Comparison of ENCODE assay signal across 8 cellular contexts in the genomic region with DNA sequence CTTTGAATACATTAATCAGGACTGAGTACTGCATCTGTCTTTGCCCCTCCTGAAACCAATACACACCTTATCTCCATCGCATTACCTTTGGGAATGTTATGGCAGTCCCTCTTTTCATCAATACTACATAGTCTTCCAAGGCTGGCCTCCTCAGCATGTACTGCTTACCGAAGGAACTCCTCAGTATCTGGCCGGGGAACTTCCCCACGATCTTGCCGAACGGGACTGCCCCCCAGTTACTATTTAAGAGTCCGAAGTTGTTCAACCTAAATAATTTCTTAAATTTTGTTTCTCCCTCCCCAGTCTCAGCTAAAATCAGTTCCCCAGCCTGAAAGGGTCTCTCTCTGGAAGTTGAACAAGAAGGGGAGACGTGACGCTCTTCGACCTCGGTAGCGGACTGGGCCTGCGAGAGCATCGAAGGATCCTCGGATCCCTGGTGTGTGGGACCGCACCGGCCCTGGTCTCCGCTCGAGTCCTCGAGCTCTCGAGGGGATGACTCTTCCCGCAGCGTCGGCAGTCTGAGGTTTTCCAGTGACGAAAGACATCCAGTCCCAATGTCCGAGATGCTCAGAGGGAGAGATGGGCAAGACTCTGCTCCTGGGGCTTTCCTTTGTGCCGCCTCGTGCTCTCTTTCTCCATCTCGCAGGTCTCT. TPM values are rescaled to one million over a fixed set of nuclear protein-coding genes. Genes with fewer than 3 reads are reported as not detected.
DNase-seq lines count a peak whose midpoint lies in the region; ATAC-seq and TF ChIP-seq lines count a peak whose summit lies in the region.

No MANE protein-coding gene starts in this region.

- no peak overlapping the region for H2AK5ac ChIP-seq in trophoblast cell (ENCODE audit: low read length)

- H3K4ac ChIP-seq in trophoblast cell (ENCODE audit: low read depth, low read length), result peak overlapping the region; percentile 37

- H3K9me3 Mint-ChIP-seq in CD8-positive, alpha-beta memory T cell, result peaks cover 0 to 2% (median 0%) of the 10 kb centered on the region in 5 donors
- H3K9me3 Mint-ChIP-seq in activated CD4-positive, alpha-beta T cell treated with anti-CD3 and anti-CD28 coated beads, Interleukin-2, amount 10 ng/mL, durations not matched to agents 7 days and 5 days, result no peaks in the 10 kb centered on the region

- no peaks in the 10 kb centered on the region for H3K79me2 ChIP-seq in trophoblast cell (ENCODE audit: control insufficient read depth, insufficient read depth, low read length, poor library complexity)

- H3K27me3 Mint-ChIP-seq in CD8-positive, alpha-beta memory T cell, result peaks cover under 1 to 3% of the 10 kb centered on the region in 2 donors
- H3K27me3 Mint-ChIP-seq in activated CD4-positive, alpha-beta T cell treated with anti-CD3 and anti-CD28 coated beads, Interleukin-2, amount 10 ng/mL, durations not matched to agents 7 days and 5 days, result peaks cover under 1% of the 10 kb centered on the region

- H3K4me3 ChIP-seq in CD8-positive, alpha-beta memory T cell (ENCODE audit: low read length), result peak overlapping the region; percentile 100
- H3K4me3 ChIP-seq in fibroblast of the aortic adventitia (ENCODE audit: low read depth, low read length) (peak overlapping the region; percentile 93), trophoblast cell (ENCODE audit: low read depth, low read length) (peak overlapping the region; percentile 95)

- peaks cover 34% of the 10 kb centered on the region for H3K4me1 ChIP-seq in CD8-positive, alpha-beta memory T cell (ENCODE audit: insufficient read depth, low read length)
- peaks cover 0 to 2% of the 10 kb centered on the region in 2 experiments for H3K4me1 ChIP-seq in trophoblast cell (ENCODE audit: control insufficient read depth in 1 of 2, insufficient read depth in 2 of 2, low read length in 2 of 2)

- H3K18ac ChIP-seq in trophoblast cell (ENCODE audit: low read length), result peak overlapping the region; percentile 26

- peak overlapping the region; percentile 86 for H3K4me2 ChIP-seq in trophoblast cell (ENCODE audit: low read length)

- peak overlapping the region; percentile 94 to 100 (median 97) for H3K4me3 Mint-ChIP-seq in CD8-positive, alpha-beta memory T cell
- H3K4me3 Mint-ChIP-seq in activated CD4-positive, alpha-beta T cell treated with anti-CD3 and anti-CD28 coated beads, Interleukin-2, amount 10 ng/mL, durations not matched to agents 7 days and 5 days, result peak overlapping the region; percentile 96

- no peak overlapping the region for H3K23ac ChIP-seq in trophoblast cell (ENCODE audit: low read length)

- H3K79me1 ChIP-seq in trophoblast cell (ENCODE audit: low read length), result no peaks in the 10 kb centered on the region

- WGBS in trophoblast cell (ENCODE audit: extremely low coverage, insufficient coverage, insufficient read length), result no CpG with 5 or more reads among the region's 29 CpGs

- no peaks in the 10 kb centered on the region for H3K36me3 ChIP-seq in CD8-positive, alpha-beta memory T cell (ENCODE audit: insufficient read depth, low read length)
- H3K36me3 ChIP-seq in trophoblast cell (ENCODE audit: control insufficient read depth in 1 of 2, insufficient read depth in 2 of 2, low read length in 2 of 2), result no peaks in the 10 kb centered on the region

- H3K27ac ChIP-seq in CD8-positive, alpha-beta memory T cell (ENCODE audit: low read depth, low read length), result peak overlapping the region; percentile 96
- no peak overlapping the region for H3K27ac ChIP-seq in trophoblast cell (ENCODE audit: low read depth, low read length)

- CTCF ChIA-PET in CD8-positive, alpha-beta memory T cell (lab: Charles Lee), result interaction anchor here (0.6 to 1.9 kb wide), 9 partner anchors 9 to 478 kb away, joined by 3 to 9 read pairs (median 3); partner anchors contain the start of gene WDR43
- CTCF ChIA-PET in activated CD4-positive, alpha-beta T cell treated with anti-CD3 and anti-CD28 coated beads, Interleukin-2, amount 10 ng/mL, durations not matched to agents 7 days and 5 days (lab: Charles Lee), result interaction anchor here (1.0 to 1.7 kb wide), 2 partner anchors 23 to 302 kb away, joined by 3 to 9 read pairs; no protein-coding TSS in a partner anchor

- POLR2A ChIA-PET in CD8-positive, alpha-beta memory T cell (lab: Charles Lee), result interaction anchor here (0.8 to 3.4 kb wide), 8 partner anchors 9 to 1277 kb away, joined by 3 to 72 read pairs (median 4); partner anchors contain the start of genes PPP1CB, WDR43 and YPEL5
- POLR2A ChIA-PET in activated CD4-positive, alpha-beta T cell treated with anti-CD3 and anti-CD28 coated beads, Interleukin-2, amount 10 ng/mL, durations not matched to agents 7 days and 5 days (lab: Charles Lee), result interaction anchor here (0.6 kb wide), 1 partner anchor 143 kb away, joined by 3 read pairs; no protein-coding TSS in a partner anchor

- TF ChIP-seq CTCF in fibroblast of the aortic adventitia (IDR thresholded peaks at IDR 0.05; ENCODE audit: insufficient read depth, low read length), result no peak

- H3K36me3 Mint-ChIP-seq in CD8-positive, alpha-beta memory T cell, result peaks cover 0 to 27% (median 5%) of the 10 kb centered on the region in 3 donors
- H3K36me3 Mint-ChIP-seq in activated CD4-positive, alpha-beta T cell treated with anti-CD3 and anti-CD28 coated beads, Interleukin-2, amount 10 ng/mL, durations not matched to agents 7 days and 5 days (ENCODE audit: low read depth), result peaks cover 14% of the 10 kb centered on the region

- peak overlapping the region; percentile 33 for H3K14ac ChIP-seq in trophoblast cell (ENCODE audit: low read length)

- peak overlapping the region; percentile 29 for H4K91ac ChIP-seq in trophoblast cell (ENCODE audit: low read depth, low read length)

- no peak overlapping the region for H2BK120ac ChIP-seq in trophoblast cell (ENCODE audit: insufficient read depth, low read length, poor library complexity)

- H3K9me3 ChIP-seq in CD8-positive, alpha-beta memory T cell (ENCODE audit: low read length), result no peaks in the 10 kb centered on the region
- H3K9me3 ChIP-seq in trophoblast cell (ENCODE audit: insufficient read depth, low read depth, low read length), result no peaks in the 10 kb centered on the region

- H2AFZ ChIP-seq in trophoblast cell (ENCODE audit: insufficient read depth, low read length, poor library complexity), result peak overlapping the region; percentile 75

- H3K9ac ChIP-seq in trophoblast cell (ENCODE audit: low read length), result peak overlapping the region; percentile 88

- H3K27me3 ChIP-seq in CD8-positive, alpha-beta memory T cell (ENCODE audit: insufficient read depth, low read length, poor library complexity, severe bottlenecking), result no peaks in the 10 kb centered on the region
- no peaks in the 10 kb centered on the region for H3K27me3 ChIP-seq in trophoblast cell (ENCODE audit: insufficient read depth, low read length)

- ATAC-seq in GM19372 (IDR thresholded peaks at IDR 0.05; ENCODE audit: low read depth, unreplicated experiment), result peak; percentile 15
- peak; percentile 25 for ATAC-seq in HG03460 (IDR thresholded peaks at IDR 0.05; ENCODE audit: unreplicated experiment)
- ATAC-seq in GM21381 (IDR thresholded peaks at IDR 0.05; ENCODE audit: unreplicated experiment), result no peak

- no peak overlapping the region for H2BK12ac ChIP-seq in trophoblast cell (ENCODE audit: low read length)

- DNase-seq in CD8-positive, alpha-beta memory T cell, result peak in 1 of 5 donors; percentile 17
- DNase-seq in activated CD4-positive, alpha-beta T cell treated with anti-CD3 and anti-CD28 coated beads, Interleukin-2, amount 10 ng/mL, durations not matched to agents 7 days and 5 days, result no peak
- DNase-seq in fibroblast of the aortic adventitia (ENCODE audit: low read depth) (peak; percentile 2), trophoblast cell (peak in 1 of 2 donors; percentile 0), NCI-H1694 treated with DMSO at 0.1 percent for 48 hours (lab: John Stamatoyannopoulos, UW) (no peak)

- peak overlapping the region; percentile 98 to 100 (median 100) for H3K27ac Mint-ChIP-seq in CD8-positive, alpha-beta memory T cell
- peak overlapping the region; percentile 99 for H3K27ac Mint-ChIP-seq in activated CD4-positive, alpha-beta T cell treated with anti-CD3 and anti-CD28 coated beads, Interleukin-2, amount 10 ng/mL, durations not matched to agents 7 days and 5 days

- peaks cover 47 to 51% (median 49%) of the 10 kb centered on the region in 3 donors for H3K4me1 Mint-ChIP-seq in CD8-positive, alpha-beta memory T cell
- peaks cover 39% of the 10 kb centered on the region for H3K4me1 Mint-ChIP-seq in activated CD4-positive, alpha-beta T cell treated with anti-CD3 and anti-CD28 coated beads, Interleukin-2, amount 10 ng/mL, durations not matched to agents 7 days and 5 days

- H4K12ac ChIP-seq in trophoblast cell (ENCODE audit: low read depth, low read length), result peak overlapping the region; percentile 57

- peak overlapping the region; percentile 79 for H4K8ac ChIP-seq in trophoblast cell (ENCODE audit: low read depth, low read length)

- no peak overlapping the region for H2BK5ac ChIP-seq in trophoblast cell (ENCODE audit: low read depth, low read length, poor library complexity)

RNA-seq across cellular contexts. Expression of gene TRMT61B, which starts 0.5 kb away (rescaled TPM):
- 10 to 100 TPM; 18.3 to 20.2 TPM for total RNA-seq in CD8-positive, alpha-beta memory T cell
- polyA plus RNA-seq in CD8-positive, alpha-beta memory T cell, result 16.6 TPM
- total RNA-seq in activated CD4-positive, alpha-beta T cell treated with anti-CD3 and anti-CD28 coated beads, Interleukin-2, amount 10 ng/mL, durations not matched to agents 7 days and 5 days, result 10 to 100 TPM; 13.9 to 18.6 TPM
- 14.5 and 15.2 TPM in 2 replicates for total RNA-seq in fibroblast of the aortic adventitia (ENCODE audit: low replicate concordance)
- 11.9 and 12.6 TPM in 2 replicates for polyA plus RNA-seq in trophoblast cell (2013)

RNA-seq across cellular contexts. Expression of gene WDR43, which starts 24.8 kb away (rescaled TPM):
- 100 to 1,000 TPM; 169 to 186 TPM for total RNA-seq in CD8-positive, alpha-beta memory T cell
- polyA plus RNA-seq in CD8-positive, alpha-beta memory T cell, result 40.0 TPM
- 10 to 100 TPM; 52.9 to 74.6 TPM for total RNA-seq in activated CD4-positive, alpha-beta T cell treated with anti-CD3 and anti-CD28 coated beads, Interleukin-2, amount 10 ng/mL, durations not matched to agents 7 days and 5 days
- total RNA-seq in fibroblast of the aortic adventitia (ENCODE audit: low replicate concordance), result 80.2 and 102 TPM in 2 replicates
- 40.2 and 42.5 TPM in 2 replicates for polyA plus RNA-seq in trophoblast cell (2013)

RNA-seq across cellular contexts. Expression of gene SPDYA, which starts 59.0 kb away (rescaled TPM):
- under 1 TPM; 0.83 to 0.84 TPM for total RNA-seq in CD8-positive, alpha-beta memory T cell
- 0.61 TPM for polyA plus RNA-seq in CD8-positive, alpha-beta memory T cell
- 1 to 10 TPM; 1.4 to 1.5 TPM for total RNA-seq in activated CD4-positive, alpha-beta T cell treated with anti-CD3 and anti-CD28 coated beads, Interleukin-2, amount 10 ng/mL, durations not matched to agents 7 days and 5 days
- total RNA-seq in fibroblast of the aortic adventitia (ENCODE audit: low replicate concordance), result 1.1 and 6.5 TPM in 2 replicates
- 4.4 and 4.5 TPM in 2 replicates for polyA plus RNA-seq in trophoblast cell (2013)
